In genomic region chr2:96819101-96819875, GRCh38 we compare ENCODE assay signal across 1 cellular context.
TF ChIP-seq lines count a peak whose summit lies in the region.

No MANE protein-coding gene starts in this region.

TF ChIP-seq in K562, 482 proteins besides CTCF, POLR2A, EP300 and RAD21 (continued from another document and continues in another):
- TF ChIP-seq ZNF609 (CRISPR knock-in tag; IDR thresholded peaks at IDR 0.05; ENCODE audit: borderline replicate concordance): no peak
- no peak for TF ChIP-seq CGGBP1 (CRISPR knock-in tag; IDR thresholded peaks at IDR 0.05)
- no peak for TF ChIP-seq HDAC6 (IDR thresholded peaks at IDR 0.05; ENCODE audit: low read depth, low read length)
- no peak for TF ChIP-seq ZNF699 (CRISPR knock-in tag; IDR thresholded peaks at IDR 0.05; ENCODE audit: insufficient replicate concordance)
- no peak for TF ChIP-seq ASH1L (IDR thresholded peaks at IDR 0.05; ENCODE audit: borderline replicate concordance, low read depth, partially characterized antibody)
- no peak for TF ChIP-seq GTF2E2 (tag; IDR thresholded peaks at IDR 0.05)
- TF ChIP-seq FOXJ2 (tag; IDR thresholded peaks at IDR 0.05): no peak
- TF ChIP-seq NBN (IDR thresholded peaks at IDR 0.05; ENCODE audit: low read depth): no peak
- no peak for TF ChIP-seq HIVEP1 (CRISPR knock-in tag; IDR thresholded peaks at IDR 0.05)
- no peak for TF ChIP-seq NR2C2 (CRISPR knock-in tag; IDR thresholded peaks at IDR 0.05)
- no peak for TF ChIP-seq NR2C2 (tag; IDR thresholded peaks at IDR 0.05)
- TF ChIP-seq HNRNPH1 (optimal IDR thresholded peaks at IDR 0.05; ENCODE audit: low read depth, low read length): no peak
- no peak for TF ChIP-seq ERF (CRISPR knock-in tag; IDR thresholded peaks at IDR 0.05)
- TF ChIP-seq MED1 (CRISPR knock-in tag; IDR thresholded peaks at IDR 0.05; ENCODE audit: borderline replicate concordance): no peak
- no peak for TF ChIP-seq TSC22D4 (tag; IDR thresholded peaks at IDR 0.05)
- peak; percentile 60 for TF ChIP-seq TAL1 (IDR thresholded peaks at IDR 0.05)
- TF ChIP-seq TCF7 (IDR thresholded peaks at IDR 0.05; ENCODE audit: borderline replicate concordance): no peak
- no peak for TF ChIP-seq SAP30 (IDR thresholded peaks at IDR 0.05; ENCODE audit: borderline replicate concordance, insufficient read depth, low read depth, low read length, poor library complexity, severe bottlenecking)
- peak; percentile 82 for TF ChIP-seq ARID1B (IDR thresholded peaks at IDR 0.05)
- TF ChIP-seq DPF2 (IDR thresholded peaks at IDR 0.05): peak; percentile 75
- TF ChIP-seq HES1 (IDR thresholded peaks at IDR 0.05; ENCODE audit: low read depth): no peak
- no peak for TF ChIP-seq E2F8 (IDR thresholded peaks at IDR 0.05; ENCODE audit: low read depth, partially characterized antibody)
- TF ChIP-seq DACH1 (IDR thresholded peaks at IDR 0.05; ENCODE audit: partially characterized antibody): no peak
- no peak for TF ChIP-seq ZSCAN32 (CRISPR knock-in tag; IDR thresholded peaks at IDR 0.05)
- TF ChIP-seq HNRNPUL1 (IDR thresholded peaks at IDR 0.05; ENCODE audit: low read length): no peak
- TF ChIP-seq HDAC2 (IDR thresholded peaks at IDR 0.05): no peak
- TF ChIP-seq ZNF24 (IDR thresholded peaks at IDR 0.05): peak; percentile 40; the same call in 1 of the 2 replicates
- no peak for TF ChIP-seq NFRKB (IDR thresholded peaks at IDR 0.05; ENCODE audit: low read depth)
- TF ChIP-seq JUNB (CRISPR knock-in tag; conservative IDR thresholded peaks at IDR 0.05): no peak
- peak; percentile 52 for TF ChIP-seq MAX (CRISPR knock-in tag; IDR thresholded peaks at IDR 0.05)
- no peak for TF ChIP-seq PBX2 (CRISPR knock-in tag; IDR thresholded peaks at IDR 0.05; ENCODE audit: low read depth)
- TF ChIP-seq PBX2 (tag; conservative IDR thresholded peaks at IDR 0.05; ENCODE audit: low read depth): no peak
- TF ChIP-seq TFAM (CRISPR knock-in tag; conservative IDR thresholded peaks at IDR 0.05): no peak
- no peak for TF ChIP-seq ETS1 (conservative IDR thresholded peaks at IDR 0.05; ENCODE audit: control insufficient read depth, low read depth, low read length)
- no peak for TF ChIP-seq PHTF2 (CRISPR knock-in tag; IDR thresholded peaks at IDR 0.05)
- TF ChIP-seq MLLT1 (IDR thresholded peaks at IDR 0.05): no peak; a peak in 1 of 4 replicates
- TF ChIP-seq PCBP2 (IDR thresholded peaks at IDR 0.05; ENCODE audit: low read depth, low read length, poor library complexity, severe bottlenecking): no peak
- no peak for TF ChIP-seq SNRNP70 (optimal IDR thresholded peaks at IDR 0.05; ENCODE audit: low read depth, low read length)
- no peak for TF ChIP-seq ZHX1 (conservative IDR thresholded peaks at IDR 0.05; ENCODE audit: low read length)
- no peak for TF ChIP-seq POLR3G (IDR thresholded peaks at IDR 0.05; ENCODE audit: extremely low read depth, insufficient read length, insufficient replicate concordance)
- TF ChIP-seq CHD2 (IDR thresholded peaks at IDR 0.05; ENCODE audit: low read depth, low read length): no peak
- no peak for TF ChIP-seq E2F6 (IDR thresholded peaks at IDR 0.05; ENCODE audit: borderline replicate concordance in 1 of 2, extremely low read depth in 1 of 2, insufficient read depth in 1 of 2, insufficient read length in 1 of 2, low read depth in 1 of 2, low read length in 1 of 2, poor library complexity in 1 of 2, severe bottlenecking in 1 of 2)
- no peak for TF ChIP-seq KDM5B (IDR thresholded peaks at IDR 0.05; ENCODE audit: insufficient replicate concordance, low read depth, low read length)
- TF ChIP-seq HDAC3 (IDR thresholded peaks at IDR 0.05; ENCODE audit: borderline replicate concordance, partially characterized antibody): no peak
- peak in 1 of 2 experiments; percentile 48; a peak in 2 of 4 replicates for TF ChIP-seq MAZ (CRISPR knock-in tag; conservative IDR thresholded peaks at IDR 0.05 in 1 of 2, IDR thresholded peaks at IDR 0.05 in 1 of 2)
- TF ChIP-seq NFATC3 (IDR thresholded peaks at IDR 0.05): no peak
- no peak for TF ChIP-seq FOXP1 (CRISPR knock-in tag; IDR thresholded peaks at IDR 0.05)
- TF ChIP-seq ZBTB12 (CRISPR knock-in tag; IDR thresholded peaks at IDR 0.05): no peak
- no peak for TF ChIP-seq RHOXF2B (CRISPR knock-in tag; conservative IDR thresholded peaks at IDR 0.05)
